ENCODE assay signal across 15 cellular contexts in the genomic region with DNA sequence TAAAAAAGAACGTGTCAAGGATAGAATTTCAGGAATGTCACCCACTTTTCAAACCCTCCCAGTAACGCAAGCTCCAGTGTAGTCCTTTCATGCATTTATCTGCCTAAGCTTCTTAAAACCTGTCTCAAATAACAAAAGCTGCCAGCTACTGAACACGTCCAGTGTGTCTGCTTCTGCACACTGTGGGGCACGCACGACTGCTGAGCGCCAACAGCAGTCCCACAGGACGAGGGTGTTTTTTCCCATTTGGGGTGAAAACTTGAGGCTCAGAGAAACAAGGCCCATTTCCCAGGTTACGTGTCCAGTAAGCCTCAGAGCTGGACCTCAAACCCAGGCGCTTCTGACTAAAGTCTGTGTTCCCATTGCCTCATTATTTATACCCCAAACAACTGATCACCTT. TPM values are rescaled to one million over a fixed set of nuclear protein-coding genes. Genes with fewer than 3 reads are reported as not detected.
A peak's percentile ranks its signal among the peaks of the same experiment; 100 is the strongest.
DNase-seq lines count a peak whose midpoint lies in the region; ATAC-seq and TF ChIP-seq lines count a peak whose summit lies in the region.
"Had no signal": no experiment of that assay in that cellular context is flagged by ENCODE, and none has a peak within 500 bp of the region (broad histone marks: within the 10 kb centered on the region; RNA-seq: fewer than 3 reads in every experiment).

No MANE protein-coding gene starts in this region.

- H3K4me3 ChIP-seq in HAP-1 (no peak overlapping the region), stomach smooth muscle (ENCODE audit: low read length in 2 of 2) (no peak overlapping the region)
- H3K4me3 ChIP-seq: A549 had no signal

- in situ Hi-C loops in HAP-1 (cut with MboI; ENCODE audit: low sequenced_read_pairs): no loop called here

- H3K4me1 ChIP-seq in HAP-1 (peaks cover 7% of the 10 kb centered on the region), stomach smooth muscle (ENCODE audit: control insufficient read depth, insufficient read depth, low read length) (peaks cover 9% of the 10 kb centered on the region)
- H3K4me1 ChIP-seq: A549, Caco-2 had no signal

- no peaks in the 10 kb centered on the region for H3K9me3 Mint-ChIP-seq in endothelial cell (ENCODE audit: unreplicated experiment)
- H3K9me3 Mint-ChIP-seq: CD14-positive monocyte; CD8-positive, alpha-beta T cell; H9; HFFc6 had no signal

- no peak for ATAC-seq in GM21825 (IDR thresholded peaks at IDR 0.05; ENCODE audit: unreplicated experiment)
- ATAC-seq: A549; CD8-positive, alpha-beta T cell had no signal

- H3K27me3 ChIP-seq in HAP-1 (ENCODE audit: low read depth) (no peaks in the 10 kb centered on the region), stomach smooth muscle (ENCODE audit: control insufficient read depth in 1 of 2, insufficient read depth in 2 of 2, low read length in 2 of 2) (no peaks in the 10 kb centered on the region)

- H3K36me3 Mint-ChIP-seq in endothelial cell (ENCODE audit: low read depth, unreplicated experiment): peaks cover 36% of the 10 kb centered on the region

- no peak overlapping the region for H3K27ac Mint-ChIP-seq in endothelial cell (ENCODE audit: unreplicated experiment)
- H3K27ac Mint-ChIP-seq: CD14-positive monocyte, HFFc6 had no signal

- H3K36me3 ChIP-seq in HAP-1 (replicated peaks) (peaks cover 61% of the 10 kb centered on the region), stomach smooth muscle (ENCODE audit: control insufficient read depth in 2 of 2, insufficient read depth in 2 of 2, low read length in 2 of 2) (peaks cover 38 to 57% of the 10 kb centered on the region in 2 donors)

- no peaks in the 10 kb centered on the region for H3K9me3 ChIP-seq in HAP-1
- H3K9me3 ChIP-seq in stomach smooth muscle (ENCODE audit: control insufficient read depth in 2 of 2, low read length in 2 of 2): no peaks in the 10 kb centered on the region
- H3K9me3 ChIP-seq: A549, Caco-2 had no signal

- DNase-seq in D341Med (ENCODE audit: low spot score) (peak; percentile 51), HAP-1 (ENCODE audit: low spot score in 2 of 2) (peak; percentile 43 to 73), endothelial cell (ENCODE audit: low spot score) (no peak), AG20443 (ENCODE audit: low spot score) (no peak)
- DNase-seq: Caco-2; CD8-positive, alpha-beta T cell; DMS 273 treated with DMSO at 0.1 percent for 48 hours; DMS79; GOT3; H9; HFFc6 had no signal

- peak overlapping the region; percentile 69 for H3K4me3 Mint-ChIP-seq in endothelial cell (ENCODE audit: unreplicated experiment)
- H3K4me3 Mint-ChIP-seq: CD14-positive monocyte; CD8-positive, alpha-beta T cell; H9; HFFc6 had no signal

- peaks cover 3% of the 10 kb centered on the region for H3K27me3 Mint-ChIP-seq in endothelial cell (ENCODE audit: unreplicated experiment)

- no peak for TF ChIP-seq CTCF in endothelial cell (IDR thresholded peaks at IDR 0.05; ENCODE audit: unreplicated experiment)

- peaks cover 17% of the 10 kb centered on the region for H3K4me1 Mint-ChIP-seq in endothelial cell (ENCODE audit: unreplicated experiment)
- H3K4me1 Mint-ChIP-seq: H9 had no signal

- H3K27ac ChIP-seq in stomach smooth muscle (ENCODE audit: low read length): peak overlapping the region; percentile 82
- H3K27ac ChIP-seq: A549 had no signal

- H3K9ac ChIP-seq in stomach smooth muscle (ENCODE audit: low read length in 2 of 2): no peak overlapping the region

RNA-seq across cellular contexts. Expression of gene NTAN1, which starts 17.2 kb away (rescaled TPM):
- 86.8 TPM for total RNA-seq in endothelial cell (ENCODE audit: unreplicated experiment)

RNA-seq across cellular contexts. Expression of gene RRN3, which starts 55.4 kb away (rescaled TPM):
- 18.0 TPM for total RNA-seq in endothelial cell (ENCODE audit: unreplicated experiment)

Comparison
In these comparisons a context has a peak if more than half of its experiments do, and no peak if none do; other contexts are left out.
1. DNase-seq: peak in D341Med (single experiment) and HAP-1 (2 of 2); none in endothelial cell (single experiment) and AG20443 (single experiment).